Comparison of ENCODE assay signal across 8 cellular contexts in the genomic region with DNA sequence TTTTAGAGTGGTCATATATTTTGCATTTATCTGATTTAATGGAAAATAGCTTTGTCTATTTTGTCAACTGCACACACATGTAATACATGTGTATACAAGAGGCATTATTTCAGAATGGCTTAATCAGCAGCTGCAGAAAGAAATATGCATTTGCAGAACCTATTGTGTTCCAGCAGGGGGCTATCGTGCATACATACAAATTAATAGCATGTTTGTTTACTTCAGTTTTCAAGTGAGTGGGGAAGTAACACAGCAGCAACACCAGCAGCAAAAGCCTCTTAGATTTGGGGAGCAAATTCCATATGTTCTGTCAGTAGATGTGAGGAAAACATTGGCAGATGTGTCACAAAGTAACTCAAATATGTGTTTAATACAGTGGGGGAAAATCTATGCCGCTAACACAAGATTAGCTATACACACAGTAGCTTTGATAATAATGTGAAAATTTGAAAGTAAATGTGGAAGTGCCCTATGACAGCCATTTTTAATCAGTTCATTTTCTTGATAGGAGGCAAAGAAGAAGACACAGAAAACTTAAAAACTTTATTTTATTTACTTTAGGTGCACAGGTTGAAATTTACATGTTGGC.
DNase-seq lines count a peak whose midpoint lies in the region; ATAC-seq, FAIRE-seq and TF ChIP-seq lines count a peak whose summit lies in the region.

No MANE protein-coding gene starts in this region.

- 57% methylated on average over 2 of the region's 2 CpGs for WGBS in A549 (ENCODE audit: missing lambda C conversion rate)
- 51 to 54% (median 53%) methylated on average over 2 of the region's 2 CpGs for WGBS in adrenal gland, 4 donors
- WGBS in tibial nerve, 2 donors: 48 to 50% methylated on average over 2 of the region's 2 CpGs

- H3K9me3 Mint-ChIP-seq in immature natural killer cell: no peaks in the 10 kb centered on the region

- no peaks in the 10 kb centered on the region for H3K27me3 Mint-ChIP-seq in immature natural killer cell (ENCODE audit: low read depth in 3 of 3)

- H3K9me3 ChIP-seq in A549: no peaks in the 10 kb centered on the region
- no peaks in the 10 kb centered on the region for H3K9me3 ChIP-seq in adrenal gland (replicated peaks in 1 of 3)
- H3K9me3 ChIP-seq in tibial nerve: no peaks in the 10 kb centered on the region

- DNase-seq in A549 (ENCODE audit: low read depth in 1 of 2, low spot score in 1 of 2) (peak; percentile 2 to 66), NCI-H2227 (lab: John Stamatoyannopoulos, UW; ENCODE audit: unreplicated experiment) (peak; percentile 68), adrenal gland (peak in 2 of 7 donors; percentile 19 to 22), immature natural killer cell (peak; percentile 7 to 21 (median 9)), tibial nerve (ENCODE audit: low spot score in 2 of 2) (no peak), cerebellar nuclear complex (lab: John Stamatoyannopoulos, UW) (no peak)

- intact Hi-C loops in adrenal gland (cut with DNase I): no loop called here

- POLR2A ChIA-PET in A549 (lab: Yijun Ruan, JAX): no interaction called here

- H3K27ac Mint-ChIP-seq in immature natural killer cell: peak overlapping the region in 1 of 6 donors; percentile 46

- CTCF ChIA-PET in A549 (lab: Yijun Ruan, JAX): interaction anchor here (0.6 to 5.2 kb wide), 31 partner anchors 9 to 997 kb away, joined by 3 to 32 read pairs (median 4); partner anchors contain the start of gene ONECUT2

- H3K27me3 ChIP-seq in adrenal gland (no peaks in the 10 kb centered on the region), tibial nerve (no peaks in the 10 kb centered on the region)

- H3K4me3 ChIP-seq in A549: no peak overlapping the region
- no peak overlapping the region for H3K4me3 ChIP-seq in adrenal gland
- no peak overlapping the region for H3K4me3 ChIP-seq in tibial nerve

- ATAC-seq in A549: peak; percentile 39 to 62; a peak in 2 of 6 replicates
- peak; percentile 63 for ATAC-seq in HG03103 (IDR thresholded peaks at IDR 0.05; ENCODE audit: low read depth, unreplicated experiment)

- H3K4me1 ChIP-seq in A549: no peaks in the 10 kb centered on the region
- no peaks in the 10 kb centered on the region for H3K4me1 ChIP-seq in adrenal gland (replicated peaks in 1 of 2)
- peaks cover 0 to 7% (median 0%) of the 10 kb centered on the region in 4 donors for H3K4me1 ChIP-seq in tibial nerve

- no peak overlapping the region for H3K4me2 ChIP-seq in A549

- H3K27ac ChIP-seq in A549 (no peak overlapping the region), adrenal gland (no peak overlapping the region), tibial nerve (no peak overlapping the region)

- peak; percentile 65 for TF ChIP-seq CTCF in A549 (IDR thresholded peaks at IDR 0.05)
- peak; percentile 76 for TF ChIP-seq CTCF in GM12873 (IDR thresholded peaks at IDR 0.05; ENCODE audit: insufficient read depth, low read depth, low read length, missing control alignments)
- TF ChIP-seq CTCF in adrenal gland (IDR thresholded peaks at IDR 0.05): peak; percentile 58 to 70 (median 64)
- TF ChIP-seq CTCF in tibial nerve (IDR thresholded peaks at IDR 0.05): peak; percentile 30 to 60 (median 51)

- no peak for TF ChIP-seq POLR2A in A549 (IDR thresholded peaks at IDR 0.05; ENCODE audit: low read length)
- no peak for TF ChIP-seq POLR2A in adrenal gland (IDR thresholded peaks at IDR 0.05)
- TF ChIP-seq POLR2A in tibial nerve (IDR thresholded peaks at IDR 0.05): no peak

- peak; percentile 76 to 78 for TF ChIP-seq RAD21 in A549 (conservative IDR thresholded peaks at IDR 0.05 in 1 of 2, IDR thresholded peaks at IDR 0.05 in 1 of 2)

- FAIRE-seq in A549 (lab: Jason Lieb, UNC): no peak

- peaks cover 0 to 12% of the 10 kb centered on the region in 2 donors for H3K4me1 Mint-ChIP-seq in immature natural killer cell

- H3K4me3 Mint-ChIP-seq in immature natural killer cell: no peak overlapping the region

- TF ChIP-seq EP300 in A549 (IDR thresholded peaks at IDR 0.05) (no peak), tibial nerve (IDR thresholded peaks at IDR 0.05) (no peak)

- H3K36me3 ChIP-seq in adrenal gland (replicated peaks in 1 of 2) (no peaks in the 10 kb centered on the region), tibial nerve (no peaks in the 10 kb centered on the region)

- no peaks in the 10 kb centered on the region for H3K36me3 Mint-ChIP-seq in immature natural killer cell

TF ChIP-seq in A549, 52 proteins besides CTCF, POLR2A, EP300 and RAD21:
- TF ChIP-seq HOXA7 (CRISPR knock-in tag; IDR thresholded peaks at IDR 0.05) (no peak), MAFK (IDR thresholded peaks at IDR 0.05; ENCODE audit: partially characterized antibody) (peak; percentile 10), FOSB (CRISPR knock-in tag; IDR thresholded peaks at IDR 0.05) (no peak), SMC3 (IDR thresholded peaks at IDR 0.05) (peak; percentile 78), REST (IDR thresholded peaks at IDR 0.05) (no peak), KDM1A (IDR thresholded peaks at IDR 0.05; ENCODE audit: low read depth) (no peak), TFCP2L1 (CRISPR knock-in tag; IDR thresholded peaks at IDR 0.05) (no peak)

Comparison
In these comparisons a context has a peak if more than half of its experiments do, and no peak if none do; other contexts are left out.
1. DNase-seq: peak in A549 (2 of 2), NCI-H2227 (single experiment) and immature natural killer cell (3 of 3); none in tibial nerve (0 of 2) and cerebellar nuclear complex (0 of 2).
2. Peak in every context shown above with its lines, with median percentiles within 50 percentile points of each other: CTCF ChIP-seq.